Comparison of ENCODE assay signal across 1 cellular context in the genomic region with DNA sequence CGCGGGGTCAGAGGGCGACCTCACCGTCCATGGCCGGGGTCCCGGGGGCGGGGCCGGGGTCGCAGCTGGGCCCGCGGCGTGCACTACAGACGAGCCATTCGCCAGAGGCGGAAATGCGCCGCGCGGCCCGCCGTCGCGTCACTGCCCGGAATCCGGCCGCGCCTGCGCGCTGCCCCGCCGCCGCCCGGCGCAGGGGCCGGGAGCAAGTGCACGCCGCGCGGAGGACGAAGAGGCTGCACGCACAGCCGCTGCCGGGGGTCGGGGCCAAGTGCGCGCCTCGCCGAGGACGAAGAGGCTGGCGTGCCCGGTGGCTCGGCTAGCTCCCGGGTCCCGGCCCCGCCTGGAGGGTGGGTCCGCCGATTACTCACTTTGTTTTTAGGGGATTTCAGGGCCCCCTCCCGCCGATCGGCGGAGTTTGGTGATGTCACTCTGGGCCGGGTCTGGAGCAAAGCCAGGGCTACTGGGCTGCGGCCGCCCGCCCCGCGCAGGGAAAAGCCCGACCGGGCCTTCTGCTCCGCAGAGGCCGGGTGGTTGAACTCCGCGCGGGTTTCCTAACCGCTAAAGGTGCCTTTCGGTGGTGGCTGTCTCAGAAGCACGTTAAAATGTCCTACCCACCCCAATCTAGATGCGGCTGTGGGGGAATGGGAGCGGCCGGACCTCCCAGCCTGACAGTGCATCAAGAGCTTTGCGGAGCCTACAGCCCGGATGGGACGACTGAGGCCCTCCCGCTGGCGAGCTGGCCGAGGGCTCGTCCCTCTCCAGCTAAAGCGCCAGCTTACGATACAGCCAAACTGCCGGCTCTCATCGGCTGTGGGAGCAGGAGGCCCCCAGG.
TF ChIP-seq lines count a peak whose summit lies in the region.

A gene (minus strand): TSS at position 115 of the 832 bp plus-strand sequence. CDS start 84 bp downstream, at position 31.

TF ChIP-seq in GM23338, 12 proteins besides CTCF, POLR2A, EP300 and RAD21 (continued from another document):
- TF ChIP-seq, protein P1, sequence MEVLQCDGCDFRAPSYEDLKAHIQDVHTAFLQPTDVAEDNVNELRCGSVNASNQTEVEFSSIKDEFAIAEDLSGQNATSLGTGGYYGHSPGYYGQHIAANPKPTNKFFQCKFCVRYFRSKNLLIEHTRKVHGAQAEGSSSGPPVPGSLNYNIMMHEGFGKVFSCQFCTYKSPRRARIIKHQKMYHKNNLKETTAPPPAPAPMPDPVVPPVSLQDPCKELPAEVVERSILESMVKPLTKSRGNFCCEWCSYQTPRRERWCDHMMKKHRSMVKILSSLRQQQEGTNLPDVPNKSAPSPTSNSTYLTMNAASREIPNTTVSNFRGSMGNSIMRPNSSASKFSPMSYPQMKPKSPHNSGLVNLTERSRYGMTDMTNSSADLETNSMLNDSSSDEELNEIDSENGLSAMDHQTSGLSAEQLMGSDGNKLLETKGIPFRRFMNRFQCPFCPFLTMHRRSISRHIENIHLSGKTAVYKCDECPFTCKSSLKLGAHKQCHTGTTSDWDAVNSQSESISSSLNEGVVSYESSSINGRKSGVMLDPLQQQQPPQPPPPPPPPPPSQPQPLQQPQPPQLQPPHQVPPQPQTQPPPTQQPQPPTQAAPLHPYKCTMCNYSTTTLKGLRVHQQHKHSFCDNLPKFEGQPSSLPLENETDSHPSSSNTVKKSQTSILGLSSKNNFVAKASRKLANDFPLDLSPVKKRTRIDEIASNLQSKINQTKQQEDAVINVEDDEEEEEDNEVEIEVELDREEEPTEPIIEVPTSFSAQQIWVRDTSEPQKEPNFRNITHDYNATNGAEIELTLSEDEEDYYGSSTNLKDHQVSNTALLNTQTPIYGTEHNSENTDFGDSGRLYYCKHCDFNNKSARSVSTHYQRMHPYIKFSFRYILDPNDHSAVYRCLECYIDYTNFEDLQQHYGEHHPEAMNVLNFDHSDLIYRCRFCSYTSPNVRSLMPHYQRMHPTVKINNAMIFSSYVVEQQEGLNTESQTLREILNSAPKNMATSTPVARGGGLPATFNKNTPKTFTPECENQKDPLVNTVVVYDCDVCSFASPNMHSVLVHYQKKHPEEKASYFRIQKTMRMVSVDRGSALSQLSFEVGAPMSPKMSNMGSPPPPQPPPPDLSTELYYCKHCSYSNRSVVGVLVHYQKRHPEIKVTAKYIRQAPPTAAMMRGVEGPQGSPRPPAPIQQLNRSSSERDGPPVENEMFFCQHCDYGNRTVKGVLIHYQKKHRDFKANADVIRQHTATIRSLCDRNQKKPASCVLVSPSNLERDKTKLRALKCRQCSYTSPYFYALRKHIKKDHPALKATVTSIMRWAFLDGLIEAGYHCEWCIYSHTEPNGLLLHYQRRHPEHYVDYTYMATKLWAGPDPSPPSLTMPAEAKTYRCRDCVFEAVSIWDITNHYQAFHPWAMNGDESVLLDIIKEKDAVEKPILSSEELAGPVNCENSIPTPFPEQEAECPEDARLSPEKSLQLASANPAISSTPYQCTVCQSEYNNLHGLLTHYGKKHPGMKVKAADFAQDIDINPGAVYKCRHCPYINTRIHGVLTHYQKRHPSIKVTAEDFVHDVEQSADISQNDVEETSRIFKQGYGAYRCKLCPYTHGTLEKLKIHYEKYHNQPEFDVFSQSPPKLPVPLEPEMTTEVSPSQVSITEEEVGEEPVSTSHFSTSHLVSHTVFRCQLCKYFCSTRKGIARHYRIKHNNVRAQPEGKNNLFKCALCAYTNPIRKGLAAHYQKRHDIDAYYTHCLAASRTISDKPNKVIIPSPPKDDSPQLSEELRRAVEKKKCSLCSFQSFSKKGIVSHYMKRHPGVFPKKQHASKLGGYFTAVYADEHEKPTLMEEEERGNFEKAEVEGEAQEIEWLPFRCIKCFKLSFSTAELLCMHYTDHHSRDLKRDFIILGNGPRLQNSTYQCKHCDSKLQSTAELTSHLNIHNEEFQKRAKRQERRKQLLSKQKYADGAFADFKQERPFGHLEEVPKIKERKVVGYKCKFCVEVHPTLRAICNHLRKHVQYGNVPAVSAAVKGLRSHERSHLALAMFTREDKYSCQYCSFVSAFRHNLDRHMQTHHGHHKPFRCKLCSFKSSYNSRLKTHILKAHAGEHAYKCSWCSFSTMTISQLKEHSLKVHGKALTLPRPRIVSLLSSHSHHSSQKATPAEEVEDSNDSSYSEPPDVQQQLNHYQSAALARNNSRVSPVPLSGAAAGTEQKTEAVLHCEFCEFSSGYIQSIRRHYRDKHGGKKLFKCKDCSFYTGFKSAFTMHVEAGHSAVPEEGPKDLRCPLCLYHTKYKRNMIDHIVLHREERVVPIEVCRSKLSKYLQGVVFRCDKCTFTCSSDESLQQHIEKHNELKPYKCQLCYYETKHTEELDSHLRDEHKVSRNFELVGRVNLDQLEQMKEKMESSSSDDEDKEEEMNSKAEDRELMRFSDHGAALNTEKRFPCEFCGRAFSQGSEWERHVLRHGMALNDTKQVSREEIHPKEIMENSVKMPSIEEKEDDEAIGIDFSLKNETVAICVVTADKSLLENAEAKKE (CRISPR knock-in tag; IDR thresholded peaks at IDR 0.05), result no peak
- TF ChIP-seq ZNF331 (CRISPR knock-in tag; IDR thresholded peaks at IDR 0.05; ENCODE audit: low read depth) (no peak), POLR2AphosphoS5 (IDR thresholded peaks at IDR 0.05; ENCODE audit: low read depth) (peak; percentile 43; the same call in 1 of the 2 replicates), EZH2phosphoT487 (IDR thresholded peaks at IDR 0.05; ENCODE audit: unreplicated experiment) (no peak)
- TF ChIP-seq, protein P2, sequence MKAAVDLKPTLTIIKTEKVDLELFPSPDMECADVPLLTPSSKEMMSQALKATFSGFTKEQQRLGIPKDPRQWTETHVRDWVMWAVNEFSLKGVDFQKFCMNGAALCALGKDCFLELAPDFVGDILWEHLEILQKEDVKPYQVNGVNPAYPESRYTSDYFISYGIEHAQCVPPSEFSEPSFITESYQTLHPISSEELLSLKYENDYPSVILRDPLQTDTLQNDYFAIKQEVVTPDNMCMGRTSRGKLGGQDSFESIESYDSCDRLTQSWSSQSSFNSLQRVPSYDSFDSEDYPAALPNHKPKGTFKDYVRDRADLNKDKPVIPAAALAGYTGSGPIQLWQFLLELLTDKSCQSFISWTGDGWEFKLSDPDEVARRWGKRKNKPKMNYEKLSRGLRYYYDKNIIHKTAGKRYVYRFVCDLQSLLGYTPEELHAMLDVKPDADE (IDR thresholded peaks at IDR 0.05), result no peak
- TF ChIP-seq, protein P3, sequence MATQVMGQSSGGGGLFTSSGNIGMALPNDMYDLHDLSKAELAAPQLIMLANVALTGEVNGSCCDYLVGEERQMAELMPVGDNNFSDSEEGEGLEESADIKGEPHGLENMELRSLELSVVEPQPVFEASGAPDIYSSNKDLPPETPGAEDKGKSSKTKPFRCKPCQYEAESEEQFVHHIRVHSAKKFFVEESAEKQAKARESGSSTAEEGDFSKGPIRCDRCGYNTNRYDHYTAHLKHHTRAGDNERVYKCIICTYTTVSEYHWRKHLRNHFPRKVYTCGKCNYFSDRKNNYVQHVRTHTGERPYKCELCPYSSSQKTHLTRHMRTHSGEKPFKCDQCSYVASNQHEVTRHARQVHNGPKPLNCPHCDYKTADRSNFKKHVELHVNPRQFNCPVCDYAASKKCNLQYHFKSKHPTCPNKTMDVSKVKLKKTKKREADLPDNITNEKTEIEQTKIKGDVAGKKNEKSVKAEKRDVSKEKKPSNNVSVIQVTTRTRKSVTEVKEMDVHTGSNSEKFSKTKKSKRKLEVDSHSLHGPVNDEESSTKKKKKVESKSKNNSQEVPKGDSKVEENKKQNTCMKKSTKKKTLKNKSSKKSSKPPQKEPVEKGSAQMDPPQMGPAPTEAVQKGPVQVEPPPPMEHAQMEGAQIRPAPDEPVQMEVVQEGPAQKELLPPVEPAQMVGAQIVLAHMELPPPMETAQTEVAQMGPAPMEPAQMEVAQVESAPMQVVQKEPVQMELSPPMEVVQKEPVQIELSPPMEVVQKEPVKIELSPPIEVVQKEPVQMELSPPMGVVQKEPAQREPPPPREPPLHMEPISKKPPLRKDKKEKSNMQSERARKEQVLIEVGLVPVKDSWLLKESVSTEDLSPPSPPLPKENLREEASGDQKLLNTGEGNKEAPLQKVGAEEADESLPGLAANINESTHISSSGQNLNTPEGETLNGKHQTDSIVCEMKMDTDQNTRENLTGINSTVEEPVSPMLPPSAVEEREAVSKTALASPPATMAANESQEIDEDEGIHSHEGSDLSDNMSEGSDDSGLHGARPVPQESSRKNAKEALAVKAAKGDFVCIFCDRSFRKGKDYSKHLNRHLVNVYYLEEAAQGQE (IDR thresholded peaks at IDR 0.05; ENCODE audit: unreplicated experiment), result no peak
